ENCODE assay signal across 8 cellular contexts in genomic region chr6:108581237-108581931, GRCh38. TPM values are rescaled to one million over a fixed set of nuclear protein-coding genes. Genes with fewer than 3 reads are reported as not detected.
DNase-seq lines count a peak whose midpoint lies in the region; ATAC-seq and TF ChIP-seq lines count a peak whose summit lies in the region.

No MANE protein-coding gene starts in this region.

- no CpG with 5 or more reads among the region's 3 CpGs for WGBS in IMR-90 (ENCODE audit: extremely low coverage in 2 of 2, insufficient read length in 1 of 2), 2 experiments
- WGBS in suprapubic skin, result 9% methylated on average over 3 of the region's 3 CpGs

- peaks cover 90% of the 10 kb centered on the region for H4K20me1 ChIP-seq in IMR-90 (ENCODE audit: insufficient read depth, low read length)

- H3K27ac Mint-ChIP-seq in activated naive CD8-positive, alpha-beta T cell, result peak overlapping the region; percentile 13

- H3K9me3 ChIP-seq in IMR-90 (ENCODE audit: control insufficient read depth, insufficient read depth, low read length) (no peaks in the 10 kb centered on the region), right atrium auricular region (no peaks in the 10 kb centered on the region), suprapubic skin (no peaks in the 10 kb centered on the region)

- H3K27me3 Mint-ChIP-seq in activated naive CD8-positive, alpha-beta T cell, result no peaks in the 10 kb centered on the region

- no peak for TF ChIP-seq POLR2A in IMR-90 (IDR thresholded peaks at IDR 0.05; ENCODE audit: low read depth, low read length)
- TF ChIP-seq POLR2A in suprapubic skin (IDR thresholded peaks at IDR 0.05), result no peak

- H3K27ac ChIP-seq in IMR-90 (ENCODE audit: insufficient read depth, low read length) (peak overlapping the region; percentile 6; the same call in 1 of the 2 replicates), right atrium auricular region (peak overlapping the region; percentile 80 to 84), suprapubic skin (peak overlapping the region; percentile 68)

- H3K27me3 ChIP-seq in IMR-90 (ENCODE audit: control insufficient read depth, insufficient read depth, low read length) (no peaks in the 10 kb centered on the region), right atrium auricular region (no peaks in the 10 kb centered on the region), suprapubic skin (no peaks in the 10 kb centered on the region)

- TF ChIP-seq CTCF in IMR-90 (conservative IDR thresholded peaks at IDR 0.05; ENCODE audit: low read depth, low read length), result no peak
- TF ChIP-seq CTCF in right atrium auricular region (IDR thresholded peaks at IDR 0.05), result no peak
- TF ChIP-seq CTCF in suprapubic skin (IDR thresholded peaks at IDR 0.05), result no peak

- DNase-seq in A172 (ENCODE audit: low spot score), result peak; percentile 55
- DNase-seq in IMR-90, result peak; percentile 84
- DNase-seq in right atrium auricular region (ENCODE audit: low spot score), result no peak
- DNase-seq in suprapubic skin (ENCODE audit: low spot score in 2 of 2), result peak in 1 of 2 donors; percentile 85
- DNase-seq in NCI-H1694 treated with DMSO at 0.1 percent for 48 hours (lab: John Stamatoyannopoulos, UW), result no peak

- intact Hi-C loops in IMR-90 (cut with micrococcal nuclease), result loop anchor here (1.0 to 2.0 kb wide), 3 partner anchors 15 to 71 kb away; no protein-coding TSS in a partner anchor

- H3K9me3 Mint-ChIP-seq in activated naive CD8-positive, alpha-beta T cell (ENCODE audit: low read depth), result no peaks in the 10 kb centered on the region

- H2AK9ac ChIP-seq in IMR-90 (replicated peaks; ENCODE audit: low read depth, low read length, poor library complexity), result no peak overlapping the region

- H3K4me3 ChIP-seq in IMR-90 (ENCODE audit: insufficient read depth, low read depth, low read length) (peak overlapping the region; percentile 2; the same call in 1 of the 2 replicates), right atrium auricular region (no peak overlapping the region), suprapubic skin (peak overlapping the region; percentile 10)

- peak overlapping the region; percentile 81 for H2BK120ac ChIP-seq in IMR-90 (ENCODE audit: low read depth, low read length)

- H3K18ac ChIP-seq in IMR-90 (ENCODE audit: low read depth, low read length), result no peak overlapping the region

- H3K4me2 ChIP-seq in IMR-90 (ENCODE audit: low read depth, low read length), result peak overlapping the region; percentile 57

- ATAC-seq in IMR-90 (ENCODE audit: low read depth), result peak; percentile 56
- no peak for ATAC-seq in GM18861 (IDR thresholded peaks at IDR 0.05; ENCODE audit: unreplicated experiment)
- no peak for ATAC-seq in GM21423 (IDR thresholded peaks at IDR 0.05; ENCODE audit: unreplicated experiment)

- H3K9ac ChIP-seq in IMR-90 (ENCODE audit: low read depth, low read length), result no peak overlapping the region

- H2BK5ac ChIP-seq in IMR-90 (ENCODE audit: low read depth, low read length, poor library complexity, severe bottlenecking), result peak overlapping the region; percentile 59

- in situ Hi-C loops in IMR-90 (cut with MboI; ENCODE audit: low sequenced_read_pairs), result no loop called here

- H3K36me3 ChIP-seq in IMR-90 (ENCODE audit: control insufficient read depth, insufficient read depth, low read length), result no peaks in the 10 kb centered on the region
- no peaks in the 10 kb centered on the region for H3K36me3 ChIP-seq in right atrium auricular region
- no peaks in the 10 kb centered on the region for H3K36me3 ChIP-seq in suprapubic skin

- peaks cover 6% of the 10 kb centered on the region for H3K36me3 Mint-ChIP-seq in activated naive CD8-positive, alpha-beta T cell

- peaks cover 49% of the 10 kb centered on the region for H3K4me1 Mint-ChIP-seq in activated naive CD8-positive, alpha-beta T cell (ENCODE audit: low read depth)

- no TSS peak for BruUV-seq in IMR-90 (replicated peaks; lab: Mats Ljungman, UMichigan)

- H3K4ac ChIP-seq in IMR-90 (ENCODE audit: low read depth, low read length), result peak overlapping the region; percentile 90

- peak overlapping the region; percentile 71 for H3K23ac ChIP-seq in IMR-90 (ENCODE audit: low read depth, low read length)

- H3K4me1 ChIP-seq in IMR-90 (ENCODE audit: control insufficient read depth, insufficient read depth, low read length), result peaks cover 45% of the 10 kb centered on the region
- peaks cover 0 to 97% of the 10 kb centered on the region in 2 donors for H3K4me1 ChIP-seq in right atrium auricular region
- peaks cover 85% of the 10 kb centered on the region for H3K4me1 ChIP-seq in suprapubic skin

- peak overlapping the region; percentile 6 for H3K4me3 Mint-ChIP-seq in activated naive CD8-positive, alpha-beta T cell

- H2AFZ ChIP-seq in IMR-90 (replicated peaks; ENCODE audit: low read length, poor library complexity), result no peak overlapping the region

- H3K9me1 ChIP-seq in IMR-90 (ENCODE audit: insufficient read depth, low read length), result peaks cover 49% of the 10 kb centered on the region

- peak overlapping the region; percentile 69; the same call in 1 of the 2 replicates for H2AK5ac ChIP-seq in IMR-90 (ENCODE audit: low read depth, low read length)

- H3K79me1 ChIP-seq in IMR-90 (ENCODE audit: low read depth in 1 of 2, low read length in 2 of 2), result peaks cover 26 to 87% of the 10 kb centered on the region in 2 experiments

- H3K14ac ChIP-seq in IMR-90 (replicated peaks; ENCODE audit: low read depth, low read length), result peak overlapping the region; percentile 69

- dilution Hi-C loops in IMR-90 (cut with HindIII; ENCODE audit: low sequenced_read_pairs, unreplicated experiment), result no loop called here

- TF ChIP-seq EP300 in suprapubic skin (IDR thresholded peaks at IDR 0.05), result no peak

- peak overlapping the region; percentile 50; the same call in 1 of the 2 replicates for H3K56ac ChIP-seq in IMR-90 (ENCODE audit: extremely low read depth, insufficient read depth, low read length)

- peak overlapping the region; percentile 55 for H2BK20ac ChIP-seq in IMR-90 (ENCODE audit: low read depth, low read length)

- no peak for TF ChIP-seq RAD21 in IMR-90 (IDR thresholded peaks at IDR 0.05; ENCODE audit: low read length)

- peak overlapping the region in 1 of 2 experiments; percentile 23; a peak in 1 of 4 replicates for H4K8ac ChIP-seq in IMR-90 (ENCODE audit: low read depth in 2 of 2, low read length in 2 of 2)

- peak overlapping the region; percentile 27; the same call in 2 of the 3 replicates for H2BK15ac ChIP-seq in IMR-90 (ENCODE audit: low read depth, low read length)

- CTCF ChIA-PET in IMR-90 (lab: Yijun Ruan, JAX), result no interaction called here

- H4K5ac ChIP-seq in IMR-90 (ENCODE audit: low read depth, low read length), result no peak overlapping the region

- POLR2A ChIA-PET in IMR-90 (lab: Charles Lee; ENCODE audit: unreplicated experiment), result no interaction called here

- H4K91ac ChIP-seq in IMR-90 (ENCODE audit: insufficient read depth, low read depth, low read length), result peak overlapping the region; percentile 26

TF ChIP-seq in IMR-90, 13 proteins besides CTCF, POLR2A, EP300 and RAD21:
- TF ChIP-seq CHD1 (IDR thresholded peaks at IDR 0.05; ENCODE audit: low read depth, low read length) (no peak), BHLHE40 (IDR thresholded peaks at IDR 0.05; ENCODE audit: low read depth, low read length) (no peak), USF2 (IDR thresholded peaks at IDR 0.05; ENCODE audit: low read depth, low read length) (no peak), ELK1 (IDR thresholded peaks at IDR 0.05; ENCODE audit: borderline replicate concordance, low read depth, low read length) (no peak), RFX5 (IDR thresholded peaks at IDR 0.05; ENCODE audit: low read depth, low read length) (no peak), RCOR1 (IDR thresholded peaks at IDR 0.05; ENCODE audit: insufficient replicate concordance, low read length) (no peak), CEBPB (IDR thresholded peaks at IDR 0.05; ENCODE audit: low read depth, low read length) (peak; percentile 88), NFE2L2 (IDR thresholded peaks at IDR 0.05; ENCODE audit: low read depth, low read length) (no peak), MAFK (IDR thresholded peaks at IDR 0.05; ENCODE audit: low read depth, low read length) (peak; percentile 90), FOS (IDR thresholded peaks at IDR 0.05; ENCODE audit: low read depth, low read length) (no peak)

RNA-seq across cellular contexts. Expression of gene FOXO3, which starts 20.7 kb away (rescaled TPM):
- total RNA-seq in A172 (2014; rRNA removed; shearing (Covaris generic)), result 10.9 and 11.4 TPM in 2 replicates
- total RNA-seq in IMR-90 (2012; rRNA removed) (35.3 and 38.7 TPM in 2 replicates), right atrium auricular region (10 to 100 TPM; 54.5 to 60.9 TPM), suprapubic skin (100 to 1,000 TPM; 103 to 141 (median 121) TPM)
- polyA plus RNA-seq in IMR-90 (2012; rRNA removed), result 17.5 and 19.1 TPM in 2 replicates
- polyA plus RNA-seq in IMR-90 (2012; cell fraction: cytosol; rRNA removed), result 12.9 and 22.4 TPM in 2 replicates
- polyA plus RNA-seq in IMR-90 (2012; cell fraction: nucleus; rRNA removed; ENCODE audit: low replicate concordance), result 13.2 and 15.6 TPM in 2 replicates

Comparison
In these comparisons a context has a peak if more than half of its experiments do, and no peak if none do; other contexts are left out.
1. DNase-seq: peak in A172 (single experiment) and IMR-90 (single experiment); none in right atrium auricular region (single experiment) and NCI-H1694 treated with DMSO at 0.1 percent for 48 hours (single experiment).
2. H3K27ac ChIP-seq: peak in every context shown above with its lines; median percentile 82 in right atrium auricular region; 68 in suprapubic skin; 6 in IMR-90.
3. H3K4me3 ChIP-seq: peak in IMR-90 (single experiment) and suprapubic skin (single experiment); none in right atrium auricular region (0 of 2).